ENCODE assay signal across 28 cellular contexts in genomic region chr21:31609081-31609480, GRCh38. TPM values are rescaled to one million over a fixed set of nuclear protein-coding genes. Genes with fewer than 3 reads are reported as not detected.
DNase-seq lines count a peak whose midpoint lies in the region; ATAC-seq, FAIRE-seq and TF ChIP-seq lines count a peak whose summit lies in the region.
"Had no signal": no experiment of that assay in that cellular context is flagged by ENCODE, and none has a peak within 500 bp of the region (broad histone marks: within the 10 kb centered on the region; RNA-seq: fewer than 3 reads in every experiment).

No MANE protein-coding gene starts in this region.

- no peak overlapping the region for H3K4ac ChIP-seq in H1 (replicated peaks; ENCODE audit: insufficient read length, low read depth, low read length)

- no peak overlapping the region for H2BK120ac ChIP-seq in H1 (replicated peaks; ENCODE audit: low read depth, low read length)

- no peak for TF ChIP-seq POLR2A in H1 (IDR thresholded peaks at IDR 0.05; ENCODE audit: control extremely low read depth in 1 of 2, low read depth in 2 of 2, low read length in 2 of 2)

- H4K91ac ChIP-seq in H1 (replicated peaks; ENCODE audit: insufficient read length, low read length): no peak overlapping the region

- H3K4me2 ChIP-seq in Karpas-422 (ENCODE audit: low read depth, low read length, poor library complexity, severe bottlenecking): no peak overlapping the region
- no peak overlapping the region for H3K4me2 ChIP-seq in H1 (ENCODE audit: insufficient read depth in 1 of 2, low read depth in 2 of 2, low read length in 2 of 2)
- H3K4me2 ChIP-seq: hepatocyte had no signal

- no peak overlapping the region for H2BK5ac ChIP-seq in H1 (ENCODE audit: low read depth, low read length)

- no peak overlapping the region for H4K8ac ChIP-seq in H1 (ENCODE audit: extremely low read depth, insufficient read depth, low read length)

- ATAC-seq in naive thymus-derived CD8-positive, alpha-beta T cell: no peak
- ATAC-seq: gastrocnemius medialis, left colon had no signal

- peak; percentile 54 for DNase-seq in Karpas-422
- peak; percentile 13 to 45 for DNase-seq in SJCRH30
- peak in 1 of 2 experiments; percentile 21 for DNase-seq in H1 (ENCODE audit: low read depth in 1 of 2, low spot score in 2 of 2)
- DNase-seq in progenitor cell of endocrine pancreas (ENCODE audit: low spot score, unreplicated experiment): no peak
- no peak for DNase-seq in cerebellum (ENCODE audit: low spot score)
- DNase-seq in D341Med (ENCODE audit: low spot score): no peak
- DNase-seq in KG1 (lab: John Stamatoyannopoulos, UW): no peak
- no peak for DNase-seq in naive thymus-derived CD8-positive, alpha-beta T cell
- DNase-seq: activated CD4-positive, alpha-beta T cell treated with anti-CD3 and anti-CD28 coated beads, Interleukin-2, amount 10 ng/mL, durations not matched to agents 24 days and 14 days; activated effector memory CD4-positive, alpha-beta T cell treated with anti-CD3 and anti-CD28 coated beads, Interleukin-2, amount 50 U/mL, for 16 hours; activated naive CD8-positive, alpha-beta T cell treated with anti-CD3 and anti-CD28 coated beads for 36 hours; activated T-cell treated with anti-CD3 and anti-CD28 coated beads, Interleukin-2, amount 50 U/mL, for 1 hour; central memory CD4-positive, alpha-beta T cell; dermis blood vessel endothelial cell; gastrocnemius medialis; immature natural killer cell; left colon; NCI-H146; Peyer's patch; T-helper 2 cell had no signal

- no peak overlapping the region for H3K14ac ChIP-seq in H1 (ENCODE audit: insufficient read length)

- no peak overlapping the region for H4K5ac ChIP-seq in H1 (ENCODE audit: insufficient read length, low read depth, low read length)

- H3K27me3 ChIP-seq in Karpas-422 (ENCODE audit: low read length) (no peaks in the 10 kb centered on the region), SJCRH30 (no peaks in the 10 kb centered on the region), H1 (replicated peaks in 1 of 4; ENCODE audit: control insufficient read depth in 3 of 4, extremely low read depth in 1 of 4, insufficient read depth in 3 of 4, low read length in 3 of 4) (no peaks in the 10 kb centered on the region)
- H3K27me3 ChIP-seq: ascending aorta, hepatocyte, Peyer's patch, vagina had no signal

- H3K4me1 ChIP-seq in Karpas-422 (ENCODE audit: low read length) (no peaks in the 10 kb centered on the region; the same call in 1 of the 2 replicates), SJCRH30 (no peaks in the 10 kb centered on the region), H1 (replicated peaks in 1 of 4; ENCODE audit: control insufficient read depth in 3 of 4, insufficient read depth in 4 of 4, low read length in 3 of 4) (no peaks in the 10 kb centered on the region)
- H3K4me1 ChIP-seq: ascending aorta, gastrocnemius medialis, Peyer's patch, prostate gland, vagina had no signal

- H3K27me3 Mint-ChIP-seq in progenitor cell of endocrine pancreas: peaks cover 3% of the 10 kb centered on the region
- peaks cover 6 to 20% (median 16%) of the 10 kb centered on the region in 5 donors for H3K27me3 Mint-ChIP-seq in naive thymus-derived CD8-positive, alpha-beta T cell

- no peak overlapping the region for H3K56ac ChIP-seq in H1 (replicated peaks; ENCODE audit: insufficient read length, low read depth, low read length)

- H2BK15ac ChIP-seq in H1 (ENCODE audit: low read length): no peak overlapping the region

- no peaks in the 10 kb centered on the region for H3K36me3 Mint-ChIP-seq in progenitor cell of endocrine pancreas (ENCODE audit: insufficient read depth)
- peaks cover 0 to 10% (median 5%) of the 10 kb centered on the region in 3 donors for H3K36me3 Mint-ChIP-seq in naive thymus-derived CD8-positive, alpha-beta T cell
- H3K36me3 Mint-ChIP-seq: immature natural killer cell had no signal

- H3K9me3 Mint-ChIP-seq in progenitor cell of endocrine pancreas (ENCODE audit: low read depth): no peaks in the 10 kb centered on the region
- peaks cover 0 to 15% (median 7%) of the 10 kb centered on the region in 9 donors for H3K9me3 Mint-ChIP-seq in naive thymus-derived CD8-positive, alpha-beta T cell
- H3K9me3 Mint-ChIP-seq: immature natural killer cell had no signal

- no peaks in the 10 kb centered on the region for H3K79me2 ChIP-seq in Karpas-422 (ENCODE audit: low read length)
- no peaks in the 10 kb centered on the region for H3K79me2 ChIP-seq in H1 (ENCODE audit: control insufficient read depth in 1 of 2, insufficient read depth in 2 of 2, low read length in 2 of 2)
- H3K79me2 ChIP-seq: hepatocyte had no signal

- no peak overlapping the region for H3K4me3 Mint-ChIP-seq in progenitor cell of endocrine pancreas (ENCODE audit: low read depth)
- H3K4me3 Mint-ChIP-seq in naive thymus-derived CD8-positive, alpha-beta T cell: no peak overlapping the region
- H3K4me3 Mint-ChIP-seq: activated CD4-positive, alpha-beta T cell treated with anti-CD3 and anti-CD28 coated beads, Interleukin-2, amount 10 ng/mL, durations not matched to agents 24 days and 14 days; activated naive CD8-positive, alpha-beta T cell treated with anti-CD3 and anti-CD28 coated beads for 36 hours; CD14-positive monocyte; IgD-negative memory B cell; immature natural killer cell; stimulated activated naive CD8-positive, alpha-beta T cell treated with anti-CD3 and anti-CD28 coated beads, Interleukin-15, Interleukin-2, amounts not matched to agents 100 ng/mL and 50 ng/mL, for 24 hours had no signal

- H2BK12ac ChIP-seq in H1 (ENCODE audit: low read depth, low read length): no peak overlapping the region

- TF ChIP-seq CTCF in H1 (IDR thresholded peaks at IDR 0.05; ENCODE audit: control extremely low read depth in 1 of 3, insufficient read depth in 1 of 3, low read depth in 1 of 3, low read length in 3 of 3): peak; percentile 10 to 41 (median 25); a peak in 3 of 4 replicates
- no peak for TF ChIP-seq CTCF in progenitor cell of endocrine pancreas (IDR thresholded peaks at IDR 0.05; ENCODE audit: unreplicated experiment)

- no peak overlapping the region for H2BK20ac ChIP-seq in H1 (ENCODE audit: low read length)

- no peaks in the 10 kb centered on the region for H4K20me1 ChIP-seq in Karpas-422 (ENCODE audit: insufficient read depth, low read depth, low read length)
- no peaks in the 10 kb centered on the region for H4K20me1 ChIP-seq in H1 (replicated peaks in 1 of 2; ENCODE audit: control insufficient read depth in 1 of 2, insufficient read depth in 2 of 2, low read length in 2 of 2)

- H3K23ac ChIP-seq in H1 (ENCODE audit: insufficient read length): no peak overlapping the region

- H2AK5ac ChIP-seq in H1 (ENCODE audit: low read depth, low read length): no peak overlapping the region

- H2AFZ ChIP-seq in Karpas-422 (ENCODE audit: low read length): no peak overlapping the region
- no peak overlapping the region for H2AFZ ChIP-seq in H1 (ENCODE audit: low read length)
- H2AFZ ChIP-seq: hepatocyte had no signal

- no peaks in the 10 kb centered on the region for H3K79me1 ChIP-seq in H1 (ENCODE audit: low read depth, low read length)

- H3K36me3 ChIP-seq in Karpas-422 (ENCODE audit: insufficient read depth, low read length) (no peaks in the 10 kb centered on the region), SJCRH30 (no peaks in the 10 kb centered on the region), H1 (ENCODE audit: control insufficient read depth in 2 of 4, insufficient read depth in 4 of 4, low read length in 3 of 4) (no peaks in the 10 kb centered on the region)
- H3K36me3 ChIP-seq: ascending aorta, gastrocnemius medialis, neutrophil, Peyer's patch, prostate gland, vagina had no signal

- H3K9me3 ChIP-seq in Karpas-422 (ENCODE audit: low read length) (no peaks in the 10 kb centered on the region), SJCRH30 (replicated peaks) (no peaks in the 10 kb centered on the region), H1 (ENCODE audit: insufficient read depth in 2 of 2, low read depth in 1 of 2, low read length in 1 of 2) (no peaks in the 10 kb centered on the region)
- H3K9me3 ChIP-seq: ascending aorta, gastrocnemius medialis, neutrophil, Peyer's patch, prostate gland, vagina had no signal

- no peak for FAIRE-seq in H1 (lab: Jason Lieb, UNC)

- no peak for TF ChIP-seq EP300 in H1 (IDR thresholded peaks at IDR 0.05; ENCODE audit: borderline replicate concordance in 1 of 2, low read depth in 2 of 2, low read length in 2 of 2)

- H3K23me2 ChIP-seq in H1 (ENCODE audit: low read depth, low read length): no peaks in the 10 kb centered on the region

- no peak overlapping the region for H3K27ac ChIP-seq in Karpas-422 (ENCODE audit: low read length)
- no peak overlapping the region for H3K27ac ChIP-seq in SJCRH30
- H3K27ac ChIP-seq in H1 (ENCODE audit: low read depth, low read length): no peak overlapping the region
- H3K27ac ChIP-seq: ascending aorta, gastrocnemius medialis, hepatocyte, neutrophil, Peyer's patch, prostate gland, vagina had no signal

- peak in 1 of 2 experiments; percentile 28; a peak in 1 of 4 replicates for TF ChIP-seq RAD21 in H1 (IDR thresholded peaks at IDR 0.05 in 1 of 2, conservative IDR thresholded peaks at IDR 0.05 in 1 of 2; ENCODE audit: low read depth in 2 of 2, low read length in 2 of 2)

- POLR2A ChIA-PET in H1 (lab: Charles Lee; ENCODE audit: partially characterized antibody): no interaction called here
- POLR2A ChIA-PET in naive thymus-derived CD8-positive, alpha-beta T cell (lab: Charles Lee): no interaction called here

- no peak overlapping the region for H3K4me3 ChIP-seq in Karpas-422 (ENCODE audit: low read length)
- no peak overlapping the region for H3K4me3 ChIP-seq in SJCRH30
- no peak overlapping the region for H3K4me3 ChIP-seq in H1 (ENCODE audit: extremely low read depth in 1 of 4, insufficient read depth in 2 of 4, low read depth in 3 of 4, low read length in 4 of 4)
- H3K4me3 ChIP-seq: ascending aorta, gastrocnemius medialis, hepatocyte, Peyer's patch, prostate gland, vagina had no signal

- no peaks in the 10 kb centered on the region for H3K4me1 Mint-ChIP-seq in progenitor cell of endocrine pancreas (ENCODE audit: low read depth)
- H3K4me1 Mint-ChIP-seq in naive thymus-derived CD8-positive, alpha-beta T cell: peaks cover 7 to 11% (median 9%) of the 10 kb centered on the region in 4 donors

- H3K27ac Mint-ChIP-seq in progenitor cell of endocrine pancreas: peak overlapping the region; percentile 63
- H3K27ac Mint-ChIP-seq in naive thymus-derived CD8-positive, alpha-beta T cell: peak overlapping the region in 2 of 10 donors; percentile 11 to 53
- H3K27ac Mint-ChIP-seq: activated CD4-positive, alpha-beta T cell treated with anti-CD3 and anti-CD28 coated beads, Interleukin-2, amount 10 ng/mL, durations not matched to agents 24 days and 14 days; activated naive CD8-positive, alpha-beta T cell treated with anti-CD3 and anti-CD28 coated beads for 36 hours; immature natural killer cell; stimulated activated naive CD8-positive, alpha-beta T cell treated with anti-CD3 and anti-CD28 coated beads, Interleukin-15, Interleukin-2, amounts not matched to agents 100 ng/mL and 50 ng/mL, for 24 hours had no signal

- H3K18ac ChIP-seq in H1 (ENCODE audit: extremely low read depth, low read length): no peak overlapping the region

- no peaks in the 10 kb centered on the region for H3K9me2 ChIP-seq in Karpas-422 (replicated peaks; ENCODE audit: insufficient read depth, low read length)

- H3K9ac ChIP-seq in Karpas-422 (ENCODE audit: low read length) (no peak overlapping the region), H1 (replicated peaks in 1 of 4; ENCODE audit: extremely low read depth in 1 of 4, low read depth in 3 of 4, low read length in 3 of 4) (no peak overlapping the region)

- WGBS in H1 (ENCODE audit: extremely low coverage in 1 of 2, insufficient coverage in 1 of 2, insufficient read length in 1 of 2, insufficient replicate concordance in 2 of 2, low coverage in 1 of 2, low lambda C conversion rate in 2 of 2, missing lambda C conversion rate in 1 of 2), 2 experiments: 68% methylated on average over 4 of the region's 4 CpGs; no CpG with 5 or more reads in 1 of the 2 experiments

- CTCF ChIA-PET in H1 (lab: Charles Lee; ENCODE audit: partially characterized antibody): interaction anchor here (0.6 to 1.5 kb wide), 8 partner anchors 14 to 510 kb away, joined by 3 to 5 read pairs (median 3); no protein-coding TSS in a partner anchor

RNA-seq across cellular contexts. Expression of gene SOD1, which starts 50.4 kb away (rescaled TPM):
- total RNA-seq in Karpas-422 (2014; rRNA removed; shearing (Covaris generic); ENCODE audit: low replicate concordance): 275 and 350 TPM in 2 replicates
- 256 and 271 TPM in 2 replicates for total RNA-seq in SJCRH30 (2014; rRNA removed; shearing (Covaris generic))
- 192 and 202 TPM in 2 replicates for total RNA-seq in H1 (2021; fragmentation: NEBNext Ultra II Directional; extraction: Animal tissue kit (Norgen Biotek cat#: 25700))
- polyA plus RNA-seq in H1 (2011; rRNA removed): 168 and 226 TPM in 2 replicates
- 292 TPM for polyA plus RNA-seq in H1 (2011; cell fraction: cytosol; rRNA removed)
- 46.3 TPM for polyA plus RNA-seq in H1 (2011; cell fraction: nucleus; rRNA removed)
- polyA plus RNA-seq in H1 (2012, experiment 1 of 2): 226 to 357 TPM (median 259 TPM) in 4 replicates
- 86.4 TPM for polyA plus RNA-seq in H1 (2012, experiment 2 of 2)
- 216 TPM for polyA plus RNA-seq in H1 (2013, experiment 1 of 2)
- polyA plus RNA-seq in H1 (2013, experiment 2 of 2): 218 TPM
- 66.3 and 67.6 TPM in 2 replicates for polyA minus RNA-seq in H1 (2011; rRNA and poly(A)+ RNA removed)
- 221 TPM for polyA minus RNA-seq in H1 (2011; cell fraction: cytosol; rRNA and poly(A)+ RNA removed)
- 34.9 TPM for polyA minus RNA-seq in H1 (2011; cell fraction: nucleus; rRNA and poly(A)+ RNA removed)
- total RNA-seq in progenitor cell of endocrine pancreas: 164 and 176 TPM in 2 replicates
- 67.1 TPM for total RNA-seq in cerebellum
- total RNA-seq in naive thymus-derived CD8-positive, alpha-beta T cell: 100 to 1,000 TPM; 199 to 211 TPM
- 100 to 1,000 TPM; 566 to 661 (median 623) TPM for polyA plus RNA-seq in naive thymus-derived CD8-positive, alpha-beta T cell

Comparison
In these comparisons a context has a peak if more than half of its experiments do, and no peak if none do; other contexts are left out.
1. DNase-seq: peak in Karpas-422 (single experiment) and SJCRH30 (2 of 2); none in progenitor cell of endocrine pancreas (single experiment), cerebellum (single experiment), D341Med (single experiment), KG1 (single experiment) and naive thymus-derived CD8-positive, alpha-beta T cell (0 of 10).